In the genomic region with DNA sequence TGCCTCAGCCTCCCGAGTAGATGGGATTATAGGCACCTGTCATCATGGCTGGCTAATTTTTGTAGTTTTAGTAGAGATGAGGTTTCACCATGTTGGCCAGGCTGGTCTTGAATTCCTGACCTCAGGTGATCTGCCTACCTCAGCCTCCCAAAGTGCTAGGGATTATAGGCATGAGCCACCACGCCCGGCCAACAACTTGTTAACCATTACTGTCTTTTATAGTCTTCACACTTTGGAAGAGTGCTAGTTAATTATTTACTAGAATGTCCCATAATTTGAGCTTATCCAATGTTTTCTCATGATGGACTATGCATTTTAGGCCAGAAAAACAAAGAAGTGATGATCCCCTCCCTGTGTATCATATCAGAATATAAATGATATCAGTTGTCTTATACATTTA, we compare ENCODE assay signal across 28 cellular contexts.
"Had no signal": no experiment of that assay in that cellular context is flagged by ENCODE, and none has a peak within 500 bp of the region (broad histone marks: within the 10 kb centered on the region; RNA-seq: fewer than 3 reads in every experiment).

No MANE protein-coding gene starts in this region.

- H3K4me3 Mint-ChIP-seq: activated B cell treated with CpG ODN at 0.5 μM for 24 hours; activated CD4-positive, alpha-beta T cell treated with anti-CD3 and anti-CD28 coated beads, Interleukin-2, amount 10 ng/mL, durations not matched to agents 24 days and 14 days; activated CD8-positive, alpha-beta memory T cell treated with anti-CD3 and anti-CD28 coated beads, Interleukin-2, amount 10 ng/mL, durations not matched to agents 7 days and 5 days; activated naive CD8-positive, alpha-beta T cell treated with anti-CD3 and anti-CD28 coated beads, Interleukin-2, amount 50 U/mL, for 24 hours; activated T-cell treated with anti-CD3 and anti-CD28 coated beads, Interleukin-2, amount 50 U/mL, for 24 hours; activated T-helper 1 cell treated with anti-CD3 and anti-CD28 coated beads, Interleukin-12 subunit alpha, Interleukin-12 subunit beta, Interleukin-2, Interleukin-4 antibody, amounts not matched to agents 30 ng/mL and 10 ng/mL and 1 ng/mL, durations not matched to agents 14 hours and 24 hours and 36 hours had no signal

- DNase-seq: activated B cell treated with CpG ODN at 0.5 μM for 24 hours; activated CD4-positive, alpha-beta T cell treated with anti-CD3 and anti-CD28 coated beads for 1 hour; activated CD4-positive, alpha-beta T cell treated with anti-CD3 and anti-CD28 coated beads, Interleukin-2, amount 10 ng/mL, durations not matched to agents 24 days and 14 days; activated CD4-positive, alpha-beta T cell treated with anti-CD3 and anti-CD28 coated beads, Interleukin-2, amount 50 U/mL, for 48 hours; activated CD8-positive, alpha-beta memory T cell treated with anti-CD3 and anti-CD28 coated beads, Interleukin-2, amount 10 ng/mL, durations not matched to agents 7 days and 5 days; activated effector memory CD4-positive, alpha-beta T cell treated with Interleukin-2 at 50 U/mL for 16 hours; activated naive CD4-positive, alpha-beta T cell treated with Interleukin-2 at 50 U/mL for 16 hours; activated naive CD8-positive, alpha-beta T cell treated with anti-CD3 and anti-CD28 coated beads, Interleukin-2, amount 50 U/mL, for 24 hours; activated T-cell treated with anti-CD3 and anti-CD28 coated beads, Interleukin-2, amount 50 U/mL, for 24 hours; amniotic stem cell; body of pancreas; Karpas-422; MM.1S; NCI-H1105; NCI-H1436; NCI-H187; NCI-H2081; NCI-H524; Peyer's patch; Right ventricle myocardium superior; SJCRH30; SK-N-SH; T-helper 1 cell had no signal

- H3K36me3 ChIP-seq: ascending aorta, Peyer's patch, SJCRH30 had no signal

- H3K27ac Mint-ChIP-seq: activated B cell treated with CpG ODN at 0.5 μM for 24 hours; activated CD4-positive, alpha-beta T cell treated with anti-CD3 and anti-CD28 coated beads, Interleukin-2, amount 10 ng/mL, durations not matched to agents 24 days and 14 days; activated CD8-positive, alpha-beta memory T cell treated with anti-CD3 and anti-CD28 coated beads, Interleukin-2, amount 10 ng/mL, durations not matched to agents 7 days and 5 days; activated naive CD4-positive, alpha-beta T cell treated with anti-CD3 and anti-CD28 coated beads, Interleukin-2, amount 50 U/mL, for 72 hours; activated naive CD8-positive, alpha-beta T cell treated with anti-CD3 and anti-CD28 coated beads, Interleukin-2, amount 50 U/mL, for 24 hours; activated T-cell treated with anti-CD3 and anti-CD28 coated beads, Interleukin-2, amount 50 U/mL, for 24 hours; activated T-helper 1 cell treated with anti-CD3 and anti-CD28 coated beads, Interleukin-12 subunit alpha, Interleukin-12 subunit beta, Interleukin-2, Interleukin-4 antibody, amounts not matched to agents 30 ng/mL and 10 ng/mL and 1 ng/mL, durations not matched to agents 14 hours and 24 hours and 36 hours had no signal

- H3K4me3 ChIP-seq: ascending aorta, body of pancreas, K562, Peyer's patch, SJCRH30 had no signal

- H3K9ac ChIP-seq: SK-N-SH had no signal

- H3K4me1 Mint-ChIP-seq: activated B cell treated with CpG ODN at 0.5 μM for 24 hours; activated CD4-positive, alpha-beta T cell treated with anti-CD3 and anti-CD28 coated beads, Interleukin-2, amount 10 ng/mL, durations not matched to agents 24 days and 14 days; activated CD8-positive, alpha-beta memory T cell treated with anti-CD3 and anti-CD28 coated beads, Interleukin-2, amount 10 ng/mL, durations not matched to agents 7 days and 5 days; activated naive CD8-positive, alpha-beta T cell treated with anti-CD3 and anti-CD28 coated beads, Interleukin-2, amount 50 U/mL, for 24 hours had no signal

- H3K4me1 ChIP-seq: ascending aorta, body of pancreas, Peyer's patch, SJCRH30 had no signal

- H3K9me3 ChIP-seq: body of pancreas, Peyer's patch, SJCRH30, SK-N-SH had no signal

- H3K27me3 ChIP-seq: ascending aorta, body of pancreas, Peyer's patch, SJCRH30 had no signal

- H3K9me3 Mint-ChIP-seq: activated B cell treated with CpG ODN at 0.5 μM for 24 hours; activated T-cell treated with anti-CD3 and anti-CD28 coated beads, Interleukin-2, amount 50 U/mL, for 24 hours had no signal

- H3K27me3 Mint-ChIP-seq: activated B cell treated with CpG ODN at 0.5 μM for 24 hours; activated CD4-positive, alpha-beta T cell treated with anti-CD3 and anti-CD28 coated beads, Interleukin-2, amount 10 ng/mL, durations not matched to agents 24 days and 14 days; activated CD8-positive, alpha-beta memory T cell treated with anti-CD3 and anti-CD28 coated beads, Interleukin-2, amount 10 ng/mL, durations not matched to agents 7 days and 5 days; activated naive CD8-positive, alpha-beta T cell treated with anti-CD3 and anti-CD28 coated beads, Interleukin-2, amount 50 U/mL, for 24 hours; activated T-cell treated with anti-CD3 and anti-CD28 coated beads, Interleukin-2, amount 50 U/mL, for 24 hours had no signal

- ATAC-seq: activated CD8-positive, alpha-beta memory T cell treated with anti-CD3 and anti-CD28 coated beads, Interleukin-2, amount 10 ng/mL, durations not matched to agents 7 days and 5 days; activated naive CD4-positive, alpha-beta T cell treated with anti-CD3 and anti-CD28 coated beads, Interleukin-2, amount 50 U/mL, for 72 hours; activated naive CD8-positive, alpha-beta T cell treated with anti-CD3 and anti-CD28 coated beads, Interleukin-2, amount 50 U/mL, for 24 hours; body of pancreas; K562 had no signal

- H3K27ac ChIP-seq: ascending aorta, body of pancreas, Peyer's patch, RWPE1, SJCRH30 had no signal
